In genomic region chr6:168326294-168327261, GRCh38 we compare ENCODE assay signal across 1 cellular context.
A peak's percentile ranks its signal among the peaks of the same experiment; 100 is the strongest.
TF ChIP-seq lines count a peak whose summit lies in the region.

No MANE protein-coding gene starts in this region.

TF ChIP-seq in H1, 55 proteins besides CTCF, POLR2A, EP300 and RAD21 (continued from another document):
- TF ChIP-seq, protein P1, sequence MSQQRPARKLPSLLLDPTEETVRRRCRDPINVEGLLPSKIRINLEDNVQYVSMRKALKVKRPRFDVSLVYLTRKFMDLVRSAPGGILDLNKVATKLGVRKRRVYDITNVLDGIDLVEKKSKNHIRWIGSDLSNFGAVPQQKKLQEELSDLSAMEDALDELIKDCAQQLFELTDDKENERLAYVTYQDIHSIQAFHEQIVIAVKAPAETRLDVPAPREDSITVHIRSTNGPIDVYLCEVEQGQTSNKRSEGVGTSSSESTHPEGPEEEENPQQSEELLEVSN (IDR thresholded peaks at IDR 0.05), result no peak
- TF ChIP-seq TAF7 (optimal IDR thresholded peaks at IDR 0.05; ENCODE audit: borderline replicate concordance, low read depth, low read length) (no peak), RXRA (IDR thresholded peaks at IDR 0.05; ENCODE audit: insufficient read depth, low read depth, low read length) (no peak), CEBPB (IDR thresholded peaks at IDR 0.05; ENCODE audit: low read depth, low read length) (peak; percentile 88), SUZ12 (IDR thresholded peaks at IDR 0.05; ENCODE audit: low read length) (no peak), POU5F1 (IDR thresholded peaks at IDR 0.05; ENCODE audit: low read depth, low read length) (no peak), BCL11A (IDR thresholded peaks at IDR 0.05; ENCODE audit: low read depth in 2 of 2, low read length in 2 of 2) (no peak), RFX5 (IDR thresholded peaks at IDR 0.05; ENCODE audit: borderline replicate concordance, low read depth, low read length) (no peak), SP1 (IDR thresholded peaks at IDR 0.05; ENCODE audit: low read depth, low read length) (no peak), KDM4A (IDR thresholded peaks at IDR 0.05; ENCODE audit: low read depth, low read length, severe bottlenecking) (no peak), SP4 (IDR thresholded peaks at IDR 0.05; ENCODE audit: low read length) (no peak), CHD1 (IDR thresholded peaks at IDR 0.05; ENCODE audit: low read depth, low read length) (no peak)
